ENCODE assay signal across 12 cellular contexts in the genomic region with DNA sequence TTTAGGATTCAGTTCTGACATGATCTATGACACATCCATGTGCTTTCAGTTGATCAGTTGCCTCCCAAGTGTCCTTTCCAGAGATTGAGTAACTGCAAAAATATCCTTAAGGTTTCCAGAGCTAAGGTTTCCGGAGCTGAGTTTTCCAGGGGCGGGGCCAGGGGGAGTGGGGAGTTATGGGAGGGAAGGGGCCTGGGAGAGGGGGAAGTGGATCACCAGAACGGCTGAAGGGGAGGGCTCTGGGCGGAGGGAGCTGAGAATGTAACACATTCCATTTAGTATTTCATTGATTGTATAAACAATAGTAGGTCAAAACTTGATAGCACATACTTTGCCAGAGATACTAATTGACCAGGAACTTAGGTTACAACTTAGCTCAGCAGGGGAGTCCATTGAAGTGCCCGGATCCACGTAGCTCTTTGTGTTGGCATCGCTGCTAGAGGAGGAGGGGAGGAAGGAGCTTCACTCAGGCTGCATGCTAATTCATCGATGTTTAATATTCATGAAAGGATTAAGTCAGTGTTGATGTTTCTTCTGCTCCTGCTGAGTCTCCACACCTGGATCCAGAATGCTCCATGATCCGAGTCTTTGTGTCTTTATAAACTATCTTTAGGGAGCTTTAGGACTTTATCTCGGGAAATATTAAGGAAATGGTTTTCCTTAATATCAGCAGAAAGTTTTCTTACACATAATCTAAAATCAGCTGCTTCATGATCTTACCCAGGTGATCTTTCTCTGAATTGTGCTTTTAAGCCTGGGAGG.
DNase-seq lines count a peak whose midpoint lies in the region; ATAC-seq and TF ChIP-seq lines count a peak whose summit lies in the region.
"Had no signal": no experiment of that assay in that cellular context is flagged by ENCODE, and none has a peak within 500 bp of the region (broad histone marks: within the 10 kb centered on the region; RNA-seq: fewer than 3 reads in every experiment).

No MANE protein-coding gene starts in this region.

- no peak overlapping the region for H3K4me3 ChIP-seq in fibroblast of lung (replicated peaks in 1 of 4; ENCODE audit: control extremely low read depth in 1 of 4, insufficient read depth in 1 of 4, low read depth in 3 of 4, low read length in 4 of 4)

- peak overlapping the region; percentile 97 for H3K27ac Mint-ChIP-seq in neural crest cell (ENCODE audit: unreplicated experiment)
- H3K27ac Mint-ChIP-seq: stimulated activated memory B cell treated with anti-CD40 and anti-IgM and Interleukin-4, amounts not matched to agents 10 μg/mL and 1 μg/mL and 100 μg/mL, for 72 hours had no signal

- H3K4me3 Mint-ChIP-seq in neural crest cell = peak overlapping the region; percentile 82
- H3K4me3 Mint-ChIP-seq: CD4-positive, CD25-positive, alpha-beta regulatory T cell; stimulated activated memory B cell treated with anti-CD40 and anti-IgM and Interleukin-4, amounts not matched to agents 10 μg/mL and 1 μg/mL and 100 μg/mL, for 72 hours had no signal

- H3K27me3 Mint-ChIP-seq in neural crest cell (ENCODE audit: low read depth) = no peaks in the 10 kb centered on the region
- H3K27me3 Mint-ChIP-seq: stimulated activated memory B cell treated with anti-CD40 and anti-IgM and Interleukin-4, amounts not matched to agents 10 μg/mL and 1 μg/mL and 100 μg/mL, for 72 hours had no signal

- no peaks in the 10 kb centered on the region for H3K27me3 ChIP-seq in fibroblast of lung (ENCODE audit: control insufficient read depth, insufficient read depth, low read length)

- no peak overlapping the region for H3K9ac ChIP-seq in fibroblast of lung (ENCODE audit: insufficient read depth, low read length)

- H4K20me1 ChIP-seq in fibroblast of lung (ENCODE audit: control insufficient read depth, extremely low read depth, insufficient read depth, low read length) = no peaks in the 10 kb centered on the region

- ATAC-seq in GM18868 (IDR thresholded peaks at IDR 0.05; ENCODE audit: unreplicated experiment) = no peak
- ATAC-seq: PC-3; stimulated activated memory B cell treated with anti-CD40 and anti-IgM and Interleukin-4, amounts not matched to agents 10 μg/mL and 1 μg/mL and 100 μg/mL, for 72 hours had no signal

- H3K79me2 ChIP-seq in fibroblast of lung (ENCODE audit: control insufficient read depth, insufficient read depth, low read length) = no peaks in the 10 kb centered on the region

- no peak overlapping the region for H3K27ac ChIP-seq in fibroblast of lung (ENCODE audit: insufficient read depth, low read length)

- no peaks in the 10 kb centered on the region for H3K9me3 Mint-ChIP-seq in neural crest cell
- H3K9me3 Mint-ChIP-seq: CD4-positive, CD25-positive, alpha-beta regulatory T cell; stimulated activated memory B cell treated with anti-CD40 and anti-IgM and Interleukin-4, amounts not matched to agents 10 μg/mL and 1 μg/mL and 100 μg/mL, for 72 hours had no signal

- no peak overlapping the region for H3K4me2 ChIP-seq in fibroblast of lung (ENCODE audit: extremely low read depth, insufficient read depth, low read length)

- peaks cover 53% of the 10 kb centered on the region for H3K4me1 Mint-ChIP-seq in neural crest cell
- H3K4me1 Mint-ChIP-seq: CD4-positive, CD25-positive, alpha-beta regulatory T cell; stimulated activated memory B cell treated with anti-CD40 and anti-IgM and Interleukin-4, amounts not matched to agents 10 μg/mL and 1 μg/mL and 100 μg/mL, for 72 hours had no signal

- H3K4me1 ChIP-seq in fibroblast of lung (ENCODE audit: control insufficient read depth, extremely low read depth, insufficient read depth, low read length) = no peaks in the 10 kb centered on the region

- DNase-seq in EH (ENCODE audit: low read depth) (peak; percentile 38), NCI-H510A treated with DMSO at 0.1 percent for 48 hours (lab: John Stamatoyannopoulos, UW) (peak; percentile 81), fibroblast of lung (ENCODE audit: low read depth in 2 of 2) (peak in 1 of 2 donors; percentile 77), neural crest cell (ENCODE audit: low read depth, low spot score) (peak; percentile 38), NCI-H1436 treated with DMSO at 0.1 percent for 48 hours (lab: John Stamatoyannopoulos, UW) (no peak), SKM-1 (lab: John Stamatoyannopoulos, UW; ENCODE audit: unreplicated experiment) (no peak)
- DNase-seq in stimulated activated CD8-positive, alpha-beta memory T cell treated with anti-CD3 and anti-CD28 coated beads, Interleukin-4, amount 100 ng/mL, for 48 hours = no peak
- DNase-seq: aorta; CD4-positive, CD25-positive, alpha-beta regulatory T cell; PC-3 had no signal

- H3K36me3 Mint-ChIP-seq in neural crest cell (ENCODE audit: low read depth) = no peaks in the 10 kb centered on the region
- H3K36me3 Mint-ChIP-seq: CD4-positive, CD25-positive, alpha-beta regulatory T cell had no signal

- no peaks in the 10 kb centered on the region for H3K9me3 ChIP-seq in fibroblast of lung (ENCODE audit: control insufficient read depth, insufficient read depth, low read depth, low read length)

- peak overlapping the region; percentile 22 for H2AFZ ChIP-seq in fibroblast of lung (ENCODE audit: low read length)

- no peak for TF ChIP-seq CTCF in fibroblast of lung (conservative IDR thresholded peaks at IDR 0.05 in 1 of 2, IDR thresholded peaks at IDR 0.05 in 1 of 2; ENCODE audit: low read depth in 1 of 2, low read length in 2 of 2)
- no peak for TF ChIP-seq CTCF in neural crest cell (conservative IDR thresholded peaks at IDR 0.05)

- no peaks in the 10 kb centered on the region for H3K36me3 ChIP-seq in fibroblast of lung (ENCODE audit: control insufficient read depth, insufficient read depth, low read length)

Comparison
In these comparisons a context has a peak if more than half of its experiments do, and no peak if none do; other contexts are left out.
1. DNase-seq: peak in EH (single experiment), NCI-H510A treated with DMSO at 0.1 percent for 48 hours (single experiment) and neural crest cell (single experiment); none in NCI-H1436 treated with DMSO at 0.1 percent for 48 hours (single experiment), SKM-1 (single experiment) and stimulated activated CD8-positive, alpha-beta memory T cell treated with anti-CD3 and anti-CD28 coated beads, Interleukin-4, amount 100 ng/mL, for 48 hours (single experiment).